In the genomic region with DNA sequence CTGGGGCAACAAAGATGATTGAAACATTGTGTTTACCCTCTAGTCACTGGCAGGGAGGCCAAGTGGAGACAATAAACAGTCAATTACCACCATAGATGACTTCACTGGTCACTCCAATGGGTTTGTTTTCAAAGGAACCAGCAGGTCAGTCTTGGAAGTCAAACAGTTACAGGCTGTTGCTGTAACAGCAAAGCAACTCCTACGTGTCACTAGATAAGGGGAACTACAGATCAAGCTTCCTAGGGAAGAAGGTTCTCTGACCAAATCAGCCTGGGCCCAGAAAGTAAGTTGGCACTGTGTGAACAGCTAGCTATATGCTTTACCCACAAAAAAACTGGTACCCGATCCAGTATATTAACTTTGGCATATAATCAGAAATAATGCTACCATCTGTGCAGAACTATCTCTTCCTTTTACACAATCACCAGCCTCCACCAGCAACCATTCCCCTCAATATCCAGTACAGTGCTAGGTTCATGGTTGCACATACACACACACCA, we compare ENCODE assay signal across 1 cellular context.
TF ChIP-seq lines count a peak whose summit lies in the region.

No MANE protein-coding gene starts in this region.

TF ChIP-seq in K562, 482 proteins besides CTCF, POLR2A, EP300 and RAD21 (continued from another document and continues in another):
- TF ChIP-seq, protein P1, sequence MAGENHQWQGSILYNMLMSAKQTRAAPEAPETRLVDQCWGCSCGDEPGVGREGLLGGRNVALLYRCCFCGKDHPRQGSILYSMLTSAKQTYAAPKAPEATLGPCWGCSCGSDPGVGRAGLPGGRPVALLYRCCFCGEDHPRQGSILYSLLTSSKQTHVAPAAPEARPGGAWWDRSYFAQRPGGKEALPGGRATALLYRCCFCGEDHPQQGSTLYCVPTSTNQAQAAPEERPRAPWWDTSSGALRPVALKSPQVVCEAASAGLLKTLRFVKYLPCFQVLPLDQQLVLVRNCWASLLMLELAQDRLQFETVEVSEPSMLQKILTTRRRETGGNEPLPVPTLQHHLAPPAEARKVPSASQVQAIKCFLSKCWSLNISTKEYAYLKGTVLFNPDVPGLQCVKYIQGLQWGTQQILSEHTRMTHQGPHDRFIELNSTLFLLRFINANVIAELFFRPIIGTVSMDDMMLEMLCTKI (IDR thresholded peaks at IDR 0.05; ENCODE audit: partially characterized antibody), result no peak
- TF ChIP-seq NFE2 (IDR thresholded peaks at IDR 0.05; ENCODE audit: low read depth) (0 out of 2 replicates have a peak, but pooled peaks have one; percentile 13), HIVEP1 (CRISPR knock-in tag; IDR thresholded peaks at IDR 0.05) (peak; percentile 47; the same call in 1 of the 2 replicates), ZKSCAN8 (CRISPR knock-in tag; IDR thresholded peaks at IDR 0.05) (no peak), GATA2 (CRISPR knock-in tag; IDR thresholded peaks at IDR 0.05) (0 out of 2 replicates have a peak, but pooled peaks have one; percentile 34), FOXM1 (IDR thresholded peaks at IDR 0.05; ENCODE audit: low read depth) (no peak; the same call in 1 of the 2 replicates), FOXM1 (CRISPR knock-in tag; IDR thresholded peaks at IDR 0.05; ENCODE audit: low read depth) (no peak), GTF2E2 (tag; IDR thresholded peaks at IDR 0.05) (no peak), ZNF551 (CRISPR knock-in tag; IDR thresholded peaks at IDR 0.05) (no peak), EWSR1 (IDR thresholded peaks at IDR 0.05; ENCODE audit: borderline replicate concordance, low read depth, partially characterized antibody) (no peak), POLR2AphosphoS2 (IDR thresholded peaks at IDR 0.05; ENCODE audit: low read length) (no peak), ZNF354B (CRISPR knock-in tag; IDR thresholded peaks at IDR 0.05) (no peak), CBFB (CRISPR knock-in tag; IDR thresholded peaks at IDR 0.05) (no peak), SMAD4 (CRISPR knock-in tag; conservative IDR thresholded peaks at IDR 0.05) (peak; percentile 82), POLR2H (tag; IDR thresholded peaks at IDR 0.05; ENCODE audit: low read depth) (peak; percentile 54; the same call in 1 of the 2 replicates), CBFA2T2 (conservative IDR thresholded peaks at IDR 0.05) (no peak), U2AF2 (optimal IDR thresholded peaks at IDR 0.05; ENCODE audit: low read depth, low read length) (no peak), SNRNP70 (optimal IDR thresholded peaks at IDR 0.05; ENCODE audit: low read depth, low read length) (no peak), SREBF1 (IDR thresholded peaks at IDR 0.05; ENCODE audit: borderline replicate concordance, low read depth, low read length) (no peak), NUFIP1 (IDR thresholded peaks at IDR 0.05; ENCODE audit: partially characterized antibody) (no peak), GATAD2B (IDR thresholded peaks at IDR 0.05; ENCODE audit: borderline replicate concordance) (no peak), TAF9B (IDR thresholded peaks at IDR 0.05; ENCODE audit: partially characterized antibody) (no peak), L3MBTL2 (IDR thresholded peaks at IDR 0.05) (peak; percentile 51; the same call in 1 of the 2 replicates), KAT2B (IDR thresholded peaks at IDR 0.05; ENCODE audit: low read depth, low read length) (no peak), ZNF384 (IDR thresholded peaks at IDR 0.05; ENCODE audit: low read depth, low read length) (no peak), CEBPG (CRISPR knock-in tag; IDR thresholded peaks at IDR 0.05) (peak; percentile 89), CEBPG (tag; conservative IDR thresholded peaks at IDR 0.05 in 1 of 2, IDR thresholded peaks at IDR 0.05 in 1 of 2) (peak; percentile 36 to 74; a peak in 1 of 4 replicates), TAL1 (IDR thresholded peaks at IDR 0.05) (no peak), ZNF436 (CRISPR knock-in tag; IDR thresholded peaks at IDR 0.05) (no peak), EGR1 (conservative IDR thresholded peaks at IDR 0.05) (no peak), ZFX (CRISPR knock-in tag; IDR thresholded peaks at IDR 0.05) (no peak), PPARD (CRISPR knock-in tag; IDR thresholded peaks at IDR 0.05) (no peak), MYBL2 (IDR thresholded peaks at IDR 0.05; ENCODE audit: low read depth) (peak; percentile 20; the same call in 1 of the 2 replicates), MYBL2 (CRISPR knock-in tag; IDR thresholded peaks at IDR 0.05; ENCODE audit: borderline replicate concordance) (no peak), RBM17 (IDR thresholded peaks at IDR 0.05; ENCODE audit: borderline replicate concordance, low read depth, low read length) (no peak)
- TF ChIP-seq, protein P2, sequence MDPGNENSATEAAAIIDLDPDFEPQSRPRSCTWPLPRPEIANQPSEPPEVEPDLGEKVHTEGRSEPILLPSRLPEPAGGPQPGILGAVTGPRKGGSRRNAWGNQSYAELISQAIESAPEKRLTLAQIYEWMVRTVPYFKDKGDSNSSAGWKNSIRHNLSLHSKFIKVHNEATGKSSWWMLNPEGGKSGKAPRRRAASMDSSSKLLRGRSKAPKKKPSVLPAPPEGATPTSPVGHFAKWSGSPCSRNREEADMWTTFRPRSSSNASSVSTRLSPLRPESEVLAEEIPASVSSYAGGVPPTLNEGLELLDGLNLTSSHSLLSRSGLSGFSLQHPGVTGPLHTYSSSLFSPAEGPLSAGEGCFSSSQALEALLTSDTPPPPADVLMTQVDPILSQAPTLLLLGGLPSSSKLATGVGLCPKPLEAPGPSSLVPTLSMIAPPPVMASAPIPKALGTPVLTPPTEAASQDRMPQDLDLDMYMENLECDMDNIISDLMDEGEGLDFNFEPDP (CRISPR knock-in tag; IDR thresholded peaks at IDR 0.05), result no peak
- TF ChIP-seq, protein P3, sequence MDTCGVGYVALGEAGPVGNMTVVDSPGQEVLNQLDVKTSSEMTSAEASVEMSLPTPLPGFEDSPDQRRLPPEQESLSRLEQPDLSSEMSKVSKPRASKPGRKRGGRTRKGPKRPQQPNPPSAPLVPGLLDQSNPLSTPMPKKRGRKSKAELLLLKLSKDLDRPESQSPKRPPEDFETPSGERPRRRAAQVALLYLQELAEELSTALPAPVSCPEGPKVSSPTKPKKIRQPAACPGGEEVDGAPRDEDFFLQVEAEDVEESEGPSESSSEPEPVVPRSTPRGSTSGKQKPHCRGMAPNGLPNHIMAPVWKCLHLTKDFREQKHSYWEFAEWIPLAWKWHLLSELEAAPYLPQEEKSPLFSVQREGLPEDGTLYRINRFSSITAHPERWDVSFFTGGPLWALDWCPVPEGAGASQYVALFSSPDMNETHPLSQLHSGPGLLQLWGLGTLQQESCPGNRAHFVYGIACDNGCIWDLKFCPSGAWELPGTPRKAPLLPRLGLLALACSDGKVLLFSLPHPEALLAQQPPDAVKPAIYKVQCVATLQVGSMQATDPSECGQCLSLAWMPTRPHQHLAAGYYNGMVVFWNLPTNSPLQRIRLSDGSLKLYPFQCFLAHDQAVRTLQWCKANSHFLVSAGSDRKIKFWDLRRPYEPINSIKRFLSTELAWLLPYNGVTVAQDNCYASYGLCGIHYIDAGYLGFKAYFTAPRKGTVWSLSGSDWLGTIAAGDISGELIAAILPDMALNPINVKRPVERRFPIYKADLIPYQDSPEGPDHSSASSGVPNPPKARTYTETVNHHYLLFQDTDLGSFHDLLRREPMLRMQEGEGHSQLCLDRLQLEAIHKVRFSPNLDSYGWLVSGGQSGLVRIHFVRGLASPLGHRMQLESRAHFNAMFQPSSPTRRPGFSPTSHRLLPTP (IDR thresholded peaks at IDR 0.05; ENCODE audit: borderline replicate concordance, extremely low read depth, insufficient read length), result no peak
- TF ChIP-seq, protein P4, sequence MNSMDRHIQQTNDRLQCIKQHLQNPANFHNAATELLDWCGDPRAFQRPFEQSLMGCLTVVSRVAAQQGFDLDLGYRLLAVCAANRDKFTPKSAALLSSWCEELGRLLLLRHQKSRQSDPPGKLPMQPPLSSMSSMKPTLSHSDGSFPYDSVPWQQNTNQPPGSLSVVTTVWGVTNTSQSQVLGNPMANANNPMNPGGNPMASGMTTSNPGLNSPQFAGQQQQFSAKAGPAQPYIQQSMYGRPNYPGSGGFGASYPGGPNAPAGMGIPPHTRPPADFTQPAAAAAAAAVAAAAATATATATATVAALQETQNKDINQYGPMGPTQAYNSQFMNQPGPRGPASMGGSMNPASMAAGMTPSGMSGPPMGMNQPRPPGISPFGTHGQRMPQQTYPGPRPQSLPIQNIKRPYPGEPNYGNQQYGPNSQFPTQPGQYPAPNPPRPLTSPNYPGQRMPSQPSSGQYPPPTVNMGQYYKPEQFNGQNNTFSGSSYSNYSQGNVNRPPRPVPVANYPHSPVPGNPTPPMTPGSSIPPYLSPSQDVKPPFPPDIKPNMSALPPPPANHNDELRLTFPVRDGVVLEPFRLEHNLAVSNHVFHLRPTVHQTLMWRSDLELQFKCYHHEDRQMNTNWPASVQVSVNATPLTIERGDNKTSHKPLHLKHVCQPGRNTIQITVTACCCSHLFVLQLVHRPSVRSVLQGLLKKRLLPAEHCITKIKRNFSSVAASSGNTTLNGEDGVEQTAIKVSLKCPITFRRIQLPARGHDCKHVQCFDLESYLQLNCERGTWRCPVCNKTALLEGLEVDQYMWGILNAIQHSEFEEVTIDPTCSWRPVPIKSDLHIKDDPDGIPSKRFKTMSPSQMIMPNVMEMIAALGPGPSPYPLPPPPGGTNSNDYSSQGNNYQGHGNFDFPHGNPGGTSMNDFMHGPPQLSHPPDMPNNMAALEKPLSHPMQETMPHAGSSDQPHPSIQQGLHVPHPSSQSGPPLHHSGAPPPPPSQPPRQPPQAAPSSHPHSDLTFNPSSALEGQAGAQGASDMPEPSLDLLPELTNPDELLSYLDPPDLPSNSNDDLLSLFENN (IDR thresholded peaks at IDR 0.05; ENCODE audit: low read depth in 2 of 2, low read length in 2 of 2), result no peak
- TF ChIP-seq, protein P5, sequence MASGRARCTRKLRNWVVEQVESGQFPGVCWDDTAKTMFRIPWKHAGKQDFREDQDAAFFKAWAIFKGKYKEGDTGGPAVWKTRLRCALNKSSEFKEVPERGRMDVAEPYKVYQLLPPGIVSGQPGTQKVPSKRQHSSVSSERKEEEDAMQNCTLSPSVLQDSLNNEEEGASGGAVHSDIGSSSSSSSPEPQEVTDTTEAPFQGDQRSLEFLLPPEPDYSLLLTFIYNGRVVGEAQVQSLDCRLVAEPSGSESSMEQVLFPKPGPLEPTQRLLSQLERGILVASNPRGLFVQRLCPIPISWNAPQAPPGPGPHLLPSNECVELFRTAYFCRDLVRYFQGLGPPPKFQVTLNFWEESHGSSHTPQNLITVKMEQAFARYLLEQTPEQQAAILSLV (tag; IDR thresholded peaks at IDR 0.05), result no peak
- TF ChIP-seq, protein P6, sequence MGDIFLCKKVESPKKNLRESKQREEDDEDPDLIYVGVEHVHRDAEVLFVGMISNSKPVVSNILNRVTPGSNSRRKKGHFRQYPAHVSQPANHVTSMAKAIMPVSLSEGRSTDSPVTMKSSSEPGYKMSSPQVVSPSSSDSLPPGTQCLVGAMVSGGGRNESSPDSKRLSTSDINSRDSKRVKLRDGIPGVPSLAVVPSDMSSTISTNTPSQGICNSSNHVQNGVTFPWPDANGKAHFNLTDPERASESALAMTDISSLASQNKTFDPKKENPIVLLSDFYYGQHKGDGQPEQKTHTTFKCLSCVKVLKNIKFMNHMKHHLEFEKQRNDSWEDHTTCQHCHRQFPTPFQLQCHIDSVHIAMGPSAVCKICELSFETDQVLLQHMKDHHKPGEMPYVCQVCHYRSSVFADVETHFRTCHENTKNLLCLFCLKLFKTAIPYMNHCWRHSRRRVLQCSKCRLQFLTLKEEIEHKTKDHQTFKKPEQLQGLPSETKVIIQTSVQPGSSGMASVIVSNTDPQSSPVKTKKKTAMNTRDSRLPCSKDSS (IDR thresholded peaks at IDR 0.05; ENCODE audit: low read depth, partially characterized antibody), result no peak
- TF ChIP-seq, protein P7, sequence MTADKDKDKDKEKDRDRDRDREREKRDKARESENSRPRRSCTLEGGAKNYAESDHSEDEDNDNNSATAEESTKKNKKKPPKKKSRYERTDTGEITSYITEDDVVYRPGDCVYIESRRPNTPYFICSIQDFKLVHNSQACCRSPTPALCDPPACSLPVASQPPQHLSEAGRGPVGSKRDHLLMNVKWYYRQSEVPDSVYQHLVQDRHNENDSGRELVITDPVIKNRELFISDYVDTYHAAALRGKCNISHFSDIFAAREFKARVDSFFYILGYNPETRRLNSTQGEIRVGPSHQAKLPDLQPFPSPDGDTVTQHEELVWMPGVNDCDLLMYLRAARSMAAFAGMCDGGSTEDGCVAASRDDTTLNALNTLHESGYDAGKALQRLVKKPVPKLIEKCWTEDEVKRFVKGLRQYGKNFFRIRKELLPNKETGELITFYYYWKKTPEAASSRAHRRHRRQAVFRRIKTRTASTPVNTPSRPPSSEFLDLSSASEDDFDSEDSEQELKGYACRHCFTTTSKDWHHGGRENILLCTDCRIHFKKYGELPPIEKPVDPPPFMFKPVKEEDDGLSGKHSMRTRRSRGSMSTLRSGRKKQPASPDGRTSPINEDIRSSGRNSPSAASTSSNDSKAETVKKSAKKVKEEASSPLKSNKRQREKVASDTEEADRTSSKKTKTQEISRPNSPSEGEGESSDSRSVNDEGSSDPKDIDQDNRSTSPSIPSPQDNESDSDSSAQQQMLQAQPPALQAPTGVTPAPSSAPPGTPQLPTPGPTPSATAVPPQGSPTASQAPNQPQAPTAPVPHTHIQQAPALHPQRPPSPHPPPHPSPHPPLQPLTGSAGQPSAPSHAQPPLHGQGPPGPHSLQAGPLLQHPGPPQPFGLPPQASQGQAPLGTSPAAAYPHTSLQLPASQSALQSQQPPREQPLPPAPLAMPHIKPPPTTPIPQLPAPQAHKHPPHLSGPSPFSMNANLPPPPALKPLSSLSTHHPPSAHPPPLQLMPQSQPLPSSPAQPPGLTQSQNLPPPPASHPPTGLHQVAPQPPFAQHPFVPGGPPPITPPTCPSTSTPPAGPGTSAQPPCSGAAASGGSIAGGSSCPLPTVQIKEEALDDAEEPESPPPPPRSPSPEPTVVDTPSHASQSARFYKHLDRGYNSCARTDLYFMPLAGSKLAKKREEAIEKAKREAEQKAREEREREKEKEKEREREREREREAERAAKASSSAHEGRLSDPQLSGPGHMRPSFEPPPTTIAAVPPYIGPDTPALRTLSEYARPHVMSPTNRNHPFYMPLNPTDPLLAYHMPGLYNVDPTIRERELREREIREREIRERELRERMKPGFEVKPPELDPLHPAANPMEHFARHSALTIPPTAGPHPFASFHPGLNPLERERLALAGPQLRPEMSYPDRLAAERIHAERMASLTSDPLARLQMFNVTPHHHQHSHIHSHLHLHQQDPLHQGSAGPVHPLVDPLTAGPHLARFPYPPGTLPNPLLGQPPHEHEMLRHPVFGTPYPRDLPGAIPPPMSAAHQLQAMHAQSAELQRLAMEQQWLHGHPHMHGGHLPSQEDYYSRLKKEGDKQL (CRISPR knock-in tag; IDR thresholded peaks at IDR 0.05; ENCODE audit: borderline replicate concordance), result no peak
- TF ChIP-seq, protein P8, sequence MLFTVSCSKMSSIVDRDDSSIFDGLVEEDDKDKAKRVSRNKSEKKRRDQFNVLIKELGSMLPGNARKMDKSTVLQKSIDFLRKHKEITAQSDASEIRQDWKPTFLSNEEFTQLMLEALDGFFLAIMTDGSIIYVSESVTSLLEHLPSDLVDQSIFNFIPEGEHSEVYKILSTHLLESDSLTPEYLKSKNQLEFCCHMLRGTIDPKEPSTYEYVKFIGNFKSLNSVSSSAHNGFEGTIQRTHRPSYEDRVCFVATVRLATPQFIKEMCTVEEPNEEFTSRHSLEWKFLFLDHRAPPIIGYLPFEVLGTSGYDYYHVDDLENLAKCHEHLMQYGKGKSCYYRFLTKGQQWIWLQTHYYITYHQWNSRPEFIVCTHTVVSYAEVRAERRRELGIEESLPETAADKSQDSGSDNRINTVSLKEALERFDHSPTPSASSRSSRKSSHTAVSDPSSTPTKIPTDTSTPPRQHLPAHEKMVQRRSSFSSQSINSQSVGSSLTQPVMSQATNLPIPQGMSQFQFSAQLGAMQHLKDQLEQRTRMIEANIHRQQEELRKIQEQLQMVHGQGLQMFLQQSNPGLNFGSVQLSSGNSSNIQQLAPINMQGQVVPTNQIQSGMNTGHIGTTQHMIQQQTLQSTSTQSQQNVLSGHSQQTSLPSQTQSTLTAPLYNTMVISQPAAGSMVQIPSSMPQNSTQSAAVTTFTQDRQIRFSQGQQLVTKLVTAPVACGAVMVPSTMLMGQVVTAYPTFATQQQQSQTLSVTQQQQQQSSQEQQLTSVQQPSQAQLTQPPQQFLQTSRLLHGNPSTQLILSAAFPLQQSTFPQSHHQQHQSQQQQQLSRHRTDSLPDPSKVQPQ (CRISPR knock-in tag; IDR thresholded peaks at IDR 0.05; ENCODE audit: borderline replicate concordance), result no peak
